ENCODE assay signal across 8 cellular contexts in genomic region chr6:13454286-13455221, GRCh38. TPM values are rescaled to one million over a fixed set of nuclear protein-coding genes. Genes with fewer than 3 reads are reported as not detected.
DNase-seq lines count a peak whose midpoint lies in the region; FAIRE-seq and TF ChIP-seq lines count a peak whose summit lies in the region.

No MANE protein-coding gene starts in this region.

- no peaks in the 10 kb centered on the region for H4K20me1 ChIP-seq in SK-N-SH (ENCODE audit: insufficient read depth)

- TF ChIP-seq RAD21 in SK-N-SH (IDR thresholded peaks at IDR 0.05; ENCODE audit: low read length): peak; percentile 63

- no peak overlapping the region for H3K4me3 ChIP-seq in SK-N-SH (ENCODE audit: low read depth in 2 of 2, low read length in 1 of 2)
- H3K4me3 ChIP-seq in right atrium auricular region: no peak overlapping the region

- no peaks in the 10 kb centered on the region for H3K27me3 Mint-ChIP-seq in activated naive CD8-positive, alpha-beta T cell treated with anti-CD3 and anti-CD28 coated beads for 36 hours

- H3F3A ChIP-seq in SK-N-SH (replicated peaks; ENCODE audit: insufficient read depth): no peaks in the 10 kb centered on the region

- H3K9ac ChIP-seq in SK-N-SH: no peak overlapping the region

- TF ChIP-seq EP300 in SK-N-SH (IDR thresholded peaks at IDR 0.05; ENCODE audit: borderline replicate concordance in 1 of 2, low read depth in 1 of 2, low read length in 1 of 2): peak in 1 of 2 experiments; percentile 37; a peak in 1 of 4 replicates

- peak overlapping the region; percentile 44 for H3K4me3 Mint-ChIP-seq in activated naive CD8-positive, alpha-beta T cell treated with anti-CD3 and anti-CD28 coated beads for 36 hours

- no peak overlapping the region for H3K27ac ChIP-seq in SK-N-SH (ENCODE audit: low read depth in 2 of 2, low read length in 1 of 2)
- peak overlapping the region; percentile 69 to 86 for H3K27ac ChIP-seq in right atrium auricular region

- WGBS in SK-N-SH (ENCODE audit: low lambda C conversion rate): 71% methylated on average over 10 of the region's 11 CpGs

- DNase-seq in CD1c-positive myeloid dendritic cell (ENCODE audit: extremely low spot score) (peak; percentile 91), H4 (ENCODE audit: low spot score) (peak; percentile 30), SK-N-SH (peak; percentile 42), right atrium auricular region (ENCODE audit: low spot score) (peak; percentile 70), COR-L47 (lab: John Stamatoyannopoulos, UW) (no peak), urothelium cell line (ENCODE audit: low spot score) (no peak)
- peak; percentile 85 for DNase-seq in activated naive CD8-positive, alpha-beta T cell treated with anti-CD3 and anti-CD28 coated beads for 36 hours
- peak; percentile 50 to 76 (median 68) for DNase-seq in stimulated activated CD4-positive, alpha-beta T cell treated with anti-CD3 and anti-CD28 coated beads, Interleukin-1b, Interleukin-23, amount 100 ng/mL, for 24 hours (ENCODE audit: low read depth in 4 of 4, low spot score in 1 of 4)

- CTCF ChIA-PET in SK-N-SH (lab: Yijun Ruan, JAX): interaction anchor here (0.6 to 1.8 kb wide), 14 partner anchors 9 to 133 kb away, joined by 3 to 5 read pairs (median 4); partner anchors contain the start of genes GFOD1, SIRT5 and TBC1D7

- H3K27me3 ChIP-seq in SK-N-SH (ENCODE audit: insufficient read depth): no peaks in the 10 kb centered on the region
- no peaks in the 10 kb centered on the region for H3K27me3 ChIP-seq in right atrium auricular region

- TF ChIP-seq CTCF in SK-N-SH (IDR thresholded peaks at IDR 0.05) (no peak), right atrium auricular region (IDR thresholded peaks at IDR 0.05) (peak in 1 of 2 donors; percentile 53)

- H2AFZ ChIP-seq in SK-N-SH (ENCODE audit: low read depth): no peak overlapping the region

- H3K9me3 Mint-ChIP-seq in activated naive CD8-positive, alpha-beta T cell treated with anti-CD3 and anti-CD28 coated beads for 36 hours: no peaks in the 10 kb centered on the region

- no peaks in the 10 kb centered on the region for H3K9me2 ChIP-seq in SK-N-SH

- POLR2A ChIA-PET in SK-N-SH (lab: Yijun Ruan, JAX): no interaction called here

- peaks cover 58% of the 10 kb centered on the region for H3K4me1 Mint-ChIP-seq in activated naive CD8-positive, alpha-beta T cell treated with anti-CD3 and anti-CD28 coated beads for 36 hours

- FAIRE-seq in urothelium cell line (lab: Jason Lieb, UNC): no peak

- H3K79me2 ChIP-seq in SK-N-SH (ENCODE audit: insufficient read depth): no peaks in the 10 kb centered on the region

- peak overlapping the region; percentile 90 for H3K27ac Mint-ChIP-seq in activated naive CD8-positive, alpha-beta T cell treated with anti-CD3 and anti-CD28 coated beads for 36 hours

- H3K4me2 ChIP-seq in SK-N-SH: peak overlapping the region; percentile 11; the same call in 1 of the 2 replicates

- H3K36me3 ChIP-seq in SK-N-SH (replicated peaks in 1 of 2; ENCODE audit: control insufficient read depth in 1 of 2, insufficient read depth in 2 of 2, low read length in 1 of 2): no peaks in the 10 kb centered on the region
- H3K36me3 ChIP-seq in right atrium auricular region: peaks cover 9% of the 10 kb centered on the region

- no peaks in the 10 kb centered on the region for H3K9me3 ChIP-seq in SK-N-SH
- H3K9me3 ChIP-seq in right atrium auricular region: no peaks in the 10 kb centered on the region

- peaks cover 26% of the 10 kb centered on the region for H3K36me3 Mint-ChIP-seq in activated naive CD8-positive, alpha-beta T cell treated with anti-CD3 and anti-CD28 coated beads for 36 hours

- H3K4me1 ChIP-seq in SK-N-SH (ENCODE audit: control insufficient read depth in 1 of 2, insufficient read depth in 2 of 2, low read depth in 1 of 2, low read length in 1 of 2): peaks cover 11 to 22% of the 10 kb centered on the region in 2 experiments; a peak in 3 of 4 replicates
- peaks cover 0 to 73% of the 10 kb centered on the region in 2 donors for H3K4me1 ChIP-seq in right atrium auricular region

TF ChIP-seq in SK-N-SH, 30 proteins besides CTCF, POLR2A, EP300 and RAD21:
- TF ChIP-seq TAF1 (IDR thresholded peaks at IDR 0.05; ENCODE audit: borderline replicate concordance, low read depth, low read length): no peak
- TF ChIP-seq GATA2 (CRISPR knock-in tag; IDR thresholded peaks at IDR 0.05): peak; percentile 34; the same call in 1 of the 2 replicates
- 0 out of 2 replicates have a peak, but pooled peaks have one; percentile 12 for TF ChIP-seq FOXJ3 (CRISPR knock-in tag; IDR thresholded peaks at IDR 0.05)
- TF ChIP-seq TCF12 (IDR thresholded peaks at IDR 0.05): peak; percentile 22; the same call in 1 of the 2 replicates
- TF ChIP-seq MXI1 (IDR thresholded peaks at IDR 0.05; ENCODE audit: low read depth, low read length): peak; percentile 82; the same call in 1 of the 2 replicates
- 0 out of 2 replicates have a peak, but pooled peaks have one; percentile 13 for TF ChIP-seq SMC3 (IDR thresholded peaks at IDR 0.05; ENCODE audit: low read depth, low read length)
- TF ChIP-seq, protein P1, sequence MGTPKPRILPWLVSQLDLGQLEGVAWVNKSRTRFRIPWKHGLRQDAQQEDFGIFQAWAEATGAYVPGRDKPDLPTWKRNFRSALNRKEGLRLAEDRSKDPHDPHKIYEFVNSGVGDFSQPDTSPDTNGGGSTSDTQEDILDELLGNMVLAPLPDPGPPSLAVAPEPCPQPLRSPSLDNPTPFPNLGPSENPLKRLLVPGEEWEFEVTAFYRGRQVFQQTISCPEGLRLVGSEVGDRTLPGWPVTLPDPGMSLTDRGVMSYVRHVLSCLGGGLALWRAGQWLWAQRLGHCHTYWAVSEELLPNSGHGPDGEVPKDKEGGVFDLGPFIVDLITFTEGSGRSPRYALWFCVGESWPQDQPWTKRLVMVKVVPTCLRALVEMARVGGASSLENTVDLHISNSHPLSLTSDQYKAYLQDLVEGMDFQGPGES (IDR thresholded peaks at IDR 0.05; ENCODE audit: low read depth, low read length): no peak
TF ChIP-seq in SK-N-SH: peak in this region for 5.

RNA-seq across cellular contexts. Expression of gene GFOD1, which starts 32.8 kb away (rescaled TPM):
- total RNA-seq in H4 (2014; rRNA removed; shearing (Covaris generic)): 0.82 and 0.87 TPM in 2 replicates
- 1.6 and 2.0 TPM in 2 replicates for polyA plus RNA-seq in SK-N-SH (2012; rRNA removed)
- 1.2 and 1.4 TPM in 2 replicates for polyA plus RNA-seq in SK-N-SH (2012; cell fraction: cytosol; rRNA removed)
- 2.3 and 3.0 TPM in 2 replicates for polyA plus RNA-seq in SK-N-SH (2012; cell fraction: nucleus; rRNA removed)
- 10 to 100 TPM; 12.8 to 13.0 TPM for total RNA-seq in activated naive CD8-positive, alpha-beta T cell treated with anti-CD3 and anti-CD28 coated beads for 36 hours
- total RNA-seq in right atrium auricular region: 10 to 100 TPM; 66.2 to 96.3 TPM

Comparison
In these comparisons a context has a peak if more than half of its experiments do, and no peak if none do; other contexts are left out.
1. DNase-seq: peak in CD1c-positive myeloid dendritic cell (single experiment), H4 (single experiment), SK-N-SH (single experiment), activated naive CD8-positive, alpha-beta T cell treated with anti-CD3 and anti-CD28 coated beads for 36 hours (single experiment), right atrium auricular region (single experiment) and stimulated activated CD4-positive, alpha-beta T cell treated with anti-CD3 and anti-CD28 coated beads, Interleukin-1b, Interleukin-23, amount 100 ng/mL, for 24 hours (4 of 4); none in COR-L47 (single experiment) and urothelium cell line (single experiment).
2. H3K27ac ChIP-seq: peak in right atrium auricular region (2 of 2); none in SK-N-SH (0 of 2).
3. RNA of gene GFOD1, which starts 32.8 kb away (total RNA-seq): 66.2 to 96.3 TPM in right atrium auricular region; 12.8 to 13.0 TPM in activated naive CD8-positive, alpha-beta T cell treated with anti-CD3 and anti-CD28 coated beads for 36 hours and 0.82 to 0.87 TPM in H4; every median in the first group is over 4 times any median in the second.